8 cellular contexts compared by ENCODE assay signal in the genomic region with DNA sequence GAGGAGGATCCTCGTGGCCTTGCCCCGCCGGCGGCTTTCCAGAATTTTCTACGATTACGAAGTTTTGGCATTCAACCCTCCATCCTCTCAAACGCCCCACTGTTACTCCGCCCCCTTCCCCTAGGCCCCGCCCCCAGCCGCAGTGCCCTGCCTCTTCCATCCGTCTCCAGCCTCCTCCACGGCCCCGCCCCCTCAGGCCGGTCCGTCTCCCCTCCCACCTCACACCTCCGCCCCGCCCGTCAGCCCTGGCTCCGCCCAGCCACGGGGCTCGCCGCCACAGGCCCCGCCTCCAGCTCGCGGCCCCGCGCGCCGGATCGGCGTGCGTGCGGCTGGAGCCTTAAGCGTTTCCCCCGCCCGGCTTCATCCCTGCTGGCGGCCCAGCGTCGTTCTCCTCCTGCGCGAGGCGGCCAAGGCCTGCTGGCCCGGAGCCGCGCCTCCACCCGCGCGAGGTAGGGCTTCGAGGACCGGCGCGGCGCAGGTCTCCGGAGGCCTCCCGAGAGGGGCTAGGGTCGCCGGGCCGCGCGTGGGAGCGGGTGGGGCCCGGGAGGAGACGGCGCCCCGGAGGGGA. TPM values are rescaled to one million over a fixed set of nuclear protein-coding genes. Genes with fewer than 3 reads are reported as not detected.
DNase-seq lines count a peak whose midpoint lies in the region; ATAC-seq and TF ChIP-seq lines count a peak whose summit lies in the region.

A gene with protein sequence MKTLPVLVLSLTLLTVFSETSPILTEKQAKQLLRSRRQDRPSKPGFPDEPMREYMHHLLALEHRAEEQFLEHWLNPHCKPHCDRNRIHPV (minus strand): TSS at position 109 of the 568 bp plus-strand sequence. CDS start 18,110 bp downstream, outside the sequence.
A gene (plus strand): TSS at position 340 of the 568 bp plus-strand sequence. CDS start 645 bp downstream, outside the sequence.

- peak within 1 kb of the TSS; percentile 88 for H2AFZ ChIP-seq in SU-DHL-6 (ENCODE audit: low read depth, low read length, severe bottlenecking)

- no peak for TF ChIP-seq CTCF in GM12864 (IDR thresholded peaks at IDR 0.05; ENCODE audit: low read depth, low read length, missing control alignments)
- no peak for TF ChIP-seq CTCF in SU-DHL-6 (IDR thresholded peaks at IDR 0.05; ENCODE audit: insufficient read depth, low read length, poor library complexity, severe bottlenecking)
- no peak for TF ChIP-seq CTCF in type B pancreatic cell (conservative IDR thresholded peaks at IDR 0.05)

- no peaks in the 10 kb centered on the region for H3K9me3 ChIP-seq in SU-DHL-6 (ENCODE audit: insufficient read depth, low read length)

- 0 out of 2 replicates have a peak, but pooled peaks cover 6% of the 10 kb centered on the region for H3K79me2 ChIP-seq in SU-DHL-6 (ENCODE audit: insufficient read depth, low read length)

- H3K9ac ChIP-seq in SU-DHL-6 (ENCODE audit: low read length): peak within 1 kb of the TSS; percentile 71

- DNase-seq in GM12864 (ENCODE audit: low read depth) (peak; percentile 67), NCI-H1092 treated with DMSO at 0.1 percent for 48 hours (lab: John Stamatoyannopoulos, UW) (peak; percentile 93), cardiac septum (ENCODE audit: low spot score) (peak; percentile 99), pons (ENCODE audit: low spot score) (peak; percentile 95), type B pancreatic cell (ENCODE audit: extremely low spot score, unreplicated experiment) (peak; percentile 99)
- DNase-seq in activated naive CD8-positive, alpha-beta T cell treated with anti-CD3 and anti-CD28 coated beads, Interleukin-2, amount 50 U/mL, for 24 hours: peak; percentile 99

- peak within 1 kb of the TSS; percentile 86 for H3K4me2 ChIP-seq in SU-DHL-6 (ENCODE audit: low read depth, low read length, poor library complexity, severe bottlenecking)

- peaks cover 20% of the 10 kb centered on the region for H3K36me3 Mint-ChIP-seq in activated naive CD8-positive, alpha-beta T cell treated with anti-CD3 and anti-CD28 coated beads, Interleukin-2, amount 50 U/mL, for 24 hours (ENCODE audit: low read depth)
- peaks cover 33% of the 10 kb centered on the region for H3K36me3 Mint-ChIP-seq in type B pancreatic cell

- ATAC-seq in HG02642 (IDR thresholded peaks at IDR 0.05; ENCODE audit: poor library complexity, unreplicated experiment): peak; percentile 82
- ATAC-seq in activated naive CD8-positive, alpha-beta T cell treated with anti-CD3 and anti-CD28 coated beads, Interleukin-2, amount 50 U/mL, for 24 hours: peak; percentile 85

- peaks cover 58% of the 10 kb centered on the region for H3K4me1 Mint-ChIP-seq in activated naive CD8-positive, alpha-beta T cell treated with anti-CD3 and anti-CD28 coated beads, Interleukin-2, amount 50 U/mL, for 24 hours
- H3K4me1 Mint-ChIP-seq in type B pancreatic cell (ENCODE audit: unreplicated experiment): peaks cover 18% of the 10 kb centered on the region

- peaks cover 13% of the 10 kb centered on the region for H3K36me3 ChIP-seq in SU-DHL-6 (ENCODE audit: low read length)

- H3K9me2 ChIP-seq in SU-DHL-6 (replicated peaks; ENCODE audit: insufficient read depth, low read length): no peaks in the 10 kb centered on the region

- 0 out of 2 replicates have a peak, but pooled peaks cover 2% of the 10 kb centered on the region for H4K20me1 ChIP-seq in SU-DHL-6 (ENCODE audit: low read depth, low read length)

- H3F3A ChIP-seq in SU-DHL-6 (ENCODE audit: insufficient read depth): peaks cover 11% of the 10 kb centered on the region; the same call in 1 of the 2 replicates

- H3K4me3 ChIP-seq in GM12864 (ENCODE audit: low read depth, low read length) (peak within 1 kb of the TSS; percentile 81), SU-DHL-6 (ENCODE audit: insufficient read depth, low read length, poor library complexity, severe bottlenecking) (peak within 1 kb of the TSS; percentile 80)

- H3K27ac Mint-ChIP-seq in activated naive CD8-positive, alpha-beta T cell treated with anti-CD3 and anti-CD28 coated beads, Interleukin-2, amount 50 U/mL, for 24 hours: peak within 1 kb of the TSS; percentile 81
- H3K27ac Mint-ChIP-seq in type B pancreatic cell: peak within 1 kb of the TSS; percentile 79

- H3K4me3 Mint-ChIP-seq in activated naive CD8-positive, alpha-beta T cell treated with anti-CD3 and anti-CD28 coated beads, Interleukin-2, amount 50 U/mL, for 24 hours: peak within 1 kb of the TSS; percentile 87
- H3K4me3 Mint-ChIP-seq in type B pancreatic cell: peak within 1 kb of the TSS; percentile 91

- no peaks in the 10 kb centered on the region for H3K27me3 Mint-ChIP-seq in activated naive CD8-positive, alpha-beta T cell treated with anti-CD3 and anti-CD28 coated beads, Interleukin-2, amount 50 U/mL, for 24 hours
- H3K27me3 Mint-ChIP-seq in type B pancreatic cell: peaks cover 4% of the 10 kb centered on the region

- intact Hi-C loops in cardiac septum (cut with DNase I): loop anchor here (2.0 kb wide), 1 partner anchor 79 kb away; no protein-coding TSS in a partner anchor

- H3K27ac ChIP-seq in SU-DHL-6 (ENCODE audit: low read depth, low read length): peak within 1 kb of the TSS; percentile 40

- no peaks in the 10 kb centered on the region for H3K27me3 ChIP-seq in SU-DHL-6 (ENCODE audit: low read length)

- no peaks in the 10 kb centered on the region for H3K9me3 Mint-ChIP-seq in activated naive CD8-positive, alpha-beta T cell treated with anti-CD3 and anti-CD28 coated beads, Interleukin-2, amount 50 U/mL, for 24 hours
- no peaks in the 10 kb centered on the region for H3K9me3 Mint-ChIP-seq in type B pancreatic cell

RNA-seq across cellular contexts. Expression of the first gene that starts in this region (rescaled TPM):
- 0.83 TPM for total RNA-seq in cardiac septum
- total RNA-seq in type B pancreatic cell (ENCODE audit: low replicate concordance): 2.0 and 4.1 TPM in 2 replicates

RNA-seq across cellular contexts. Expression of the second gene that starts in this region (rescaled TPM):
- 2.2 TPM for total RNA-seq in cardiac septum
- total RNA-seq in type B pancreatic cell (ENCODE audit: low replicate concordance): 5.3 and 6.9 TPM in 2 replicates

Comparison
In these comparisons a context has a peak if more than half of its experiments do, and no peak if none do; other contexts are left out.
1. Peak in every context shown above with its lines: DNase-seq, ATAC-seq, H3K4me3 ChIP-seq and H3K27ac ChIP-seq.